In genomic region chr5:170633235-170634041, GRCh38 we compare ENCODE assay signal across 8 cellular contexts.
DNase-seq lines count a peak whose midpoint lies in the region; ATAC-seq and TF ChIP-seq lines count a peak whose summit lies in the region.

No MANE protein-coding gene starts in this region.

- H4K91ac ChIP-seq in H9 (ENCODE audit: insufficient read length, low read depth, low read length): no peak overlapping the region

- H2AFZ ChIP-seq in H9 (ENCODE audit: low read length): no peak overlapping the region

- no peaks in the 10 kb centered on the region for H3K36me3 Mint-ChIP-seq in CD4-positive, alpha-beta T cell (ENCODE audit: low read depth)
- H3K36me3 Mint-ChIP-seq in H9 (ENCODE audit: insufficient read depth in 1 of 3, low read depth in 3 of 3): no peaks in the 10 kb centered on the region
- H3K36me3 Mint-ChIP-seq in stimulated activated naive B cell treated with anti-CD40 and anti-IgM and Interleukin-4, amounts not matched to agents 10 μg/mL and 1 μg/mL and 100 μg/mL, for 72 hours: no peaks in the 10 kb centered on the region

- H3K4me1 ChIP-seq in H9 (ENCODE audit: insufficient read depth, low read length) (peaks cover 10% of the 10 kb centered on the region), Panc1 (ENCODE audit: control insufficient read depth, insufficient read depth, low read length) (peaks cover 3% of the 10 kb centered on the region), colonic mucosa (no peaks in the 10 kb centered on the region)

- no peaks in the 10 kb centered on the region for H3K79me1 ChIP-seq in H9 (ENCODE audit: insufficient read depth, low read depth, low read length, poor library complexity, severe bottlenecking)

- H2BK20ac ChIP-seq in H9 (ENCODE audit: low read depth, low read length, poor library complexity, severe bottlenecking): no peak overlapping the region

- CTCF ChIA-PET in CD4-positive, alpha-beta T cell (lab: Charles Lee): interaction anchor here (1.0 kb wide), 1 partner anchor 198 kb away, joined by 3 read pairs; no protein-coding TSS in a partner anchor
- CTCF ChIA-PET in Panc1 (lab: Charles Lee): interaction anchor here (0.6 to 1.0 kb wide), 2 partner anchors 8 to 158 kb away, joined by 3 to 4 read pairs; no protein-coding TSS in a partner anchor

- BruUV-seq in Panc1 (replicated peaks; lab: Mats Ljungman, UMichigan): no TSS peak

- no peak overlapping the region for H2BK15ac ChIP-seq in H9 (ENCODE audit: low read depth, low read length)

- ATAC-seq in CD4-positive, alpha-beta T cell (ENCODE audit: poor library complexity): peak; percentile 51
- ATAC-seq in Panc1: peak; percentile 44
- peak; percentile 48 to 57 for ATAC-seq in stimulated activated naive B cell treated with anti-CD40 and anti-IgM and Interleukin-4, amounts not matched to agents 10 μg/mL and 1 μg/mL and 100 μg/mL, for 72 hours (replicated peaks)
- no peak for ATAC-seq in GM18861 (IDR thresholded peaks at IDR 0.05; ENCODE audit: unreplicated experiment)

- no peak overlapping the region for H4K8ac ChIP-seq in H9 (replicated peaks; ENCODE audit: insufficient read length, low read depth, low read length)

- peak overlapping the region; percentile 38 for H3K27ac Mint-ChIP-seq in CD4-positive, alpha-beta T cell
- H3K27ac Mint-ChIP-seq in H9: peak overlapping the region; percentile 95 to 99 (median 96)
- no peak overlapping the region for H3K27ac Mint-ChIP-seq in stimulated activated naive B cell treated with anti-CD40 and anti-IgM and Interleukin-4, amounts not matched to agents 10 μg/mL and 1 μg/mL and 100 μg/mL, for 72 hours

- H2BK120ac ChIP-seq in H9 (ENCODE audit: low read depth, low read length, poor library complexity, severe bottlenecking): no peak overlapping the region

- H3K27me3 ChIP-seq in CD4-positive, alpha-beta T cell (ENCODE audit: control insufficient read depth, insufficient read depth, low read length): no peaks in the 10 kb centered on the region
- H3K27me3 ChIP-seq in H9 (ENCODE audit: insufficient read depth, low read length): no peaks in the 10 kb centered on the region
- H3K27me3 ChIP-seq in Panc1 (ENCODE audit: control insufficient read depth, insufficient read depth, low read length): no peaks in the 10 kb centered on the region
- no peaks in the 10 kb centered on the region for H3K27me3 ChIP-seq in colonic mucosa

- H3K18ac ChIP-seq in H9 (ENCODE audit: insufficient read length, low read depth, low read length): peak overlapping the region; percentile 55

- H3K27ac ChIP-seq in CD4-positive, alpha-beta T cell (ENCODE audit: low read depth, low read length): no peak overlapping the region
- H3K27ac ChIP-seq in H9 (ENCODE audit: insufficient read length, low read depth, low read length) (peak overlapping the region; percentile 61), Panc1 (ENCODE audit: low read length) (no peak overlapping the region), colonic mucosa (peak overlapping the region; percentile 57)

- H3K23ac ChIP-seq in H9 (ENCODE audit: insufficient read length, low read depth, low read length): no peak overlapping the region

- WGBS in H9 (ENCODE audit: extremely low coverage, insufficient read length, low lambda C conversion rate): no CpG with 5 or more reads among the region's 24 CpGs

- H3K9me3 Mint-ChIP-seq in CD4-positive, alpha-beta T cell: no peaks in the 10 kb centered on the region
- H3K9me3 Mint-ChIP-seq in H9: no peaks in the 10 kb centered on the region
- no peaks in the 10 kb centered on the region for H3K9me3 Mint-ChIP-seq in stimulated activated naive B cell treated with anti-CD40 and anti-IgM and Interleukin-4, amounts not matched to agents 10 μg/mL and 1 μg/mL and 100 μg/mL, for 72 hours

- H3K4ac ChIP-seq in H9 (ENCODE audit: low read depth, low read length): no peak overlapping the region

- no peak overlapping the region for H3K56ac ChIP-seq in H9 (ENCODE audit: insufficient read length, low read depth, low read length)

- peak overlapping the region; percentile 77 for H3K4me3 Mint-ChIP-seq in CD4-positive, alpha-beta T cell
- H3K4me3 Mint-ChIP-seq in H9: peak overlapping the region; percentile 73 to 80
- H3K4me3 Mint-ChIP-seq in stimulated activated naive B cell treated with anti-CD40 and anti-IgM and Interleukin-4, amounts not matched to agents 10 μg/mL and 1 μg/mL and 100 μg/mL, for 72 hours: peak overlapping the region; percentile 77 to 83

- H3K27me3 Mint-ChIP-seq in CD4-positive, alpha-beta T cell: peaks cover 11% of the 10 kb centered on the region
- peaks cover 19% of the 10 kb centered on the region for H3K27me3 Mint-ChIP-seq in H9 (ENCODE audit: low read depth)
- peaks cover 30 to 37% of the 10 kb centered on the region in 2 donors for H3K27me3 Mint-ChIP-seq in stimulated activated naive B cell treated with anti-CD40 and anti-IgM and Interleukin-4, amounts not matched to agents 10 μg/mL and 1 μg/mL and 100 μg/mL, for 72 hours

- no peak overlapping the region for H2AK5ac ChIP-seq in H9 (ENCODE audit: insufficient read length, low read length)

- DNase-seq in CD4-positive, alpha-beta T cell: no peak
- DNase-seq in H9 (peak; percentile 78), Panc1 (ENCODE audit: low read depth, low spot score) (peak; percentile 27), colonic mucosa (peak; percentile 32), left kidney (ENCODE audit: low read depth, low spot score) (peak; percentile 89), posterior vena cava (ENCODE audit: low spot score) (no peak)
- DNase-seq in stimulated activated naive B cell treated with anti-CD40 and anti-IgM and Interleukin-4, amounts not matched to agents 10 μg/mL and 1 μg/mL and 100 μg/mL, for 72 hours: no peak

- peak; percentile 64 for TF ChIP-seq CTCF in CD4-positive, alpha-beta T cell (IDR thresholded peaks at IDR 0.05)
- TF ChIP-seq CTCF in H9 (conservative IDR thresholded peaks at IDR 0.05) (no peak), Panc1 (IDR thresholded peaks at IDR 0.05) (peak; percentile 44), colonic mucosa (IDR thresholded peaks at IDR 0.05) (peak; percentile 17)

- intact Hi-C loops in CD4-positive, alpha-beta T cell (cut with DNase I, micrococcal nuclease): loop anchor here (1.0 to 5.0 kb wide), 5 partner anchors 198 to 533 kb away; no protein-coding TSS in a partner anchor
- intact Hi-C loops in Panc1 (cut with micrococcal nuclease; ENCODE audit: unreplicated experiment): loop anchor here (5.0 kb wide), 1 partner anchor 406 kb away; no protein-coding TSS in a partner anchor
- intact Hi-C loops in colonic mucosa (cut with DNase I): loop anchor here (5.0 kb wide), 1 partner anchor 196 kb away; no protein-coding TSS in a partner anchor
- intact Hi-C loops in posterior vena cava (cut with DNase I): loop anchor here in 1 of 2 donors (10.0 kb wide), 1 partner anchor 409 kb away; no protein-coding TSS in a partner anchor

- peaks cover 9% of the 10 kb centered on the region for H3K23me2 ChIP-seq in H9 (ENCODE audit: insufficient read length, low read depth, low read length, poor library complexity, severe bottlenecking)

- peak overlapping the region; percentile 70 for H3K4me2 ChIP-seq in H9 (ENCODE audit: insufficient read depth, insufficient read length, low read length)

- H3K9ac ChIP-seq in H9 (ENCODE audit: extremely low read depth, insufficient read length, low read length): no peak overlapping the region
- peak overlapping the region; percentile 9 to 17 for H3K9ac ChIP-seq in colonic mucosa (ENCODE audit: low read depth in 2 of 2, low read length in 2 of 2)

- H3K14ac ChIP-seq in H9 (ENCODE audit: insufficient read depth, low read length): no peak overlapping the region

- in situ Hi-C loops in Panc1 (cut with HindIII; ENCODE audit: low pct_unique_long_range_greater_than_20kb, low sequenced_read_pairs): no loop called here

- H4K20me1 ChIP-seq in H9 (ENCODE audit: control insufficient read depth, insufficient read depth, insufficient read length): no peaks in the 10 kb centered on the region

- no peak overlapping the region for H4K5ac ChIP-seq in H9 (ENCODE audit: insufficient read length, low read depth, low read length)

- peak overlapping the region; percentile 20 to 47 for H3K4me3 ChIP-seq in Panc1 (ENCODE audit: low read depth in 2 of 2, low read length in 2 of 2)
- H3K4me3 ChIP-seq in colonic mucosa: no peak overlapping the region

- H3K9me3 ChIP-seq in CD4-positive, alpha-beta T cell (ENCODE audit: control insufficient read depth, low read length): no peaks in the 10 kb centered on the region
- H3K9me3 ChIP-seq in H9 (ENCODE audit: control insufficient read depth, low read depth, low read length): no peaks in the 10 kb centered on the region
- no peaks in the 10 kb centered on the region for H3K9me3 ChIP-seq in Panc1 (ENCODE audit: control insufficient read depth, insufficient read depth, low read depth, low read length)
- no peaks in the 10 kb centered on the region for H3K9me3 ChIP-seq in colonic mucosa

- H3K36me3 ChIP-seq in Panc1 (ENCODE audit: control insufficient read depth, insufficient read depth, low read length) (no peaks in the 10 kb centered on the region), colonic mucosa (no peaks in the 10 kb centered on the region)

- H3T11ph ChIP-seq in H9 (ENCODE audit: low read length): no peak overlapping the region

- no peak overlapping the region for H2BK5ac ChIP-seq in H9 (ENCODE audit: insufficient read length, low read length)

- peaks cover 20% of the 10 kb centered on the region for H3K4me1 Mint-ChIP-seq in CD4-positive, alpha-beta T cell (ENCODE audit: low read depth)
- H3K4me1 Mint-ChIP-seq in H9: peaks cover 25 to 31% of the 10 kb centered on the region in 2 experiments
- peaks cover 16 to 18% of the 10 kb centered on the region in 2 donors for H3K4me1 Mint-ChIP-seq in stimulated activated naive B cell treated with anti-CD40 and anti-IgM and Interleukin-4, amounts not matched to agents 10 μg/mL and 1 μg/mL and 100 μg/mL, for 72 hours

- H3K79me2 ChIP-seq in H9 (ENCODE audit: insufficient read depth, low read length): no peaks in the 10 kb centered on the region

- POLR2A ChIA-PET in CD4-positive, alpha-beta T cell (lab: Charles Lee): no interaction called here
- POLR2A ChIA-PET in Panc1 (lab: Charles Lee): interaction anchor here (0.7 kb wide), 1 partner anchor 127 kb away, joined by 3 read pairs; no protein-coding TSS in a partner anchor

- H2BK12ac ChIP-seq in H9 (ENCODE audit: insufficient read length, low read depth, low read length): no peak overlapping the region

Comparison
In these comparisons a context has a peak if more than half of its experiments do, and no peak if none do; other contexts are left out.
1. DNase-seq: peak in H9 (single experiment), Panc1 (single experiment), colonic mucosa (single experiment) and left kidney (single experiment); none in CD4-positive, alpha-beta T cell (0 of 10), stimulated activated naive B cell treated with anti-CD40 and anti-IgM and Interleukin-4, amounts not matched to agents 10 μg/mL and 1 μg/mL and 100 μg/mL, for 72 hours (single experiment) and posterior vena cava (single experiment).
2. H3K27ac ChIP-seq: peak in H9 (single experiment) and colonic mucosa (single experiment); none in CD4-positive, alpha-beta T cell (single experiment) and Panc1 (single experiment).
3. Peak in every context shown above with its lines, with median percentiles within 50 percentile points of each other: H3K4me3 Mint-ChIP-seq.